8 cellular contexts compared by ENCODE assay signal in genomic region chr22:37077802-37078448, GRCh38.
DNase-seq lines count a peak whose midpoint lies in the region; ATAC-seq lines count a peak whose summit lies in the region.

No MANE protein-coding gene starts in this region.

- H3K36me3 ChIP-seq in BLaER1, result no peaks in the 10 kb centered on the region
- H3K36me3 ChIP-seq in adipocyte (ENCODE audit: control insufficient read depth, insufficient read depth, low read length, severe bottlenecking), result no peaks in the 10 kb centered on the region

- no peaks in the 10 kb centered on the region for H4K20me1 ChIP-seq in BLaER1

- no peak overlapping the region for H3K4me3 ChIP-seq in BLaER1
- H3K4me3 ChIP-seq in adipocyte (ENCODE audit: low read length), result no peak overlapping the region

- H3K4me2 ChIP-seq in BLaER1, result peak overlapping the region; percentile 58

- ATAC-seq in HG03521 (IDR thresholded peaks at IDR 0.05; ENCODE audit: unreplicated experiment), result no peak
- no peak for ATAC-seq in HG03442 (IDR thresholded peaks at IDR 0.05; ENCODE audit: unreplicated experiment)

- H3K27me3 ChIP-seq in BLaER1, result no peaks in the 10 kb centered on the region
- H3K27me3 ChIP-seq in adipocyte (replicated peaks; ENCODE audit: control insufficient read depth, insufficient read depth, low read length), result peaks cover 56% of the 10 kb centered on the region

- DNase-seq in HCEC 1CT, result peak; percentile 30
- peak; percentile 50 for DNase-seq in T-helper 22 cell (ENCODE audit: low read depth)
- peak; percentile 69 for DNase-seq in adipocyte (ENCODE audit: low read depth)
- DNase-seq in hypothalamus (lab: John Stamatoyannopoulos, UW), result peak in 28 of 51 donors; percentile 1 to 67 (median 14)
- peak; percentile 89 to 93 for DNase-seq in stimulated activated CD4-positive, alpha-beta T cell treated with anti-CD3 and anti-CD28 coated beads, Interleukin-1b, Interleukin-23, amount 100 ng/mL, for 4 hours (ENCODE audit: low read depth in 2 of 2)

- H3K4me1 ChIP-seq in BLaER1 (peaks cover 48% of the 10 kb centered on the region), adipocyte (ENCODE audit: control insufficient read depth, insufficient read depth, low read length) (no peaks in the 10 kb centered on the region)

- H3K27ac ChIP-seq in BLaER1, result 0 out of 2 replicates have a peak overlapping the region, but pooled peaks have one; percentile 7

- H3K9ac ChIP-seq in BLaER1 (no peak overlapping the region), adipocyte (ENCODE audit: low read length) (no peak overlapping the region)

- H3K9me3 ChIP-seq in BLaER1 (no peaks in the 10 kb centered on the region), adipocyte (ENCODE audit: control insufficient read depth, low read length) (no peaks in the 10 kb centered on the region)

Comparison
In these comparisons a context has a peak if more than half of its experiments do, and no peak if none do; other contexts are left out.
1. DNase-seq: peak in every context shown above with its lines; median percentile 91 in stimulated activated CD4-positive, alpha-beta T cell treated with anti-CD3 and anti-CD28 coated beads, Interleukin-1b, Interleukin-23, amount 100 ng/mL, for 4 hours; 69 in adipocyte; 50 in T-helper 22 cell; 30 in HCEC 1CT; 14 in hypothalamus.